26 cellular contexts compared by ENCODE assay signal in the genomic region with DNA sequence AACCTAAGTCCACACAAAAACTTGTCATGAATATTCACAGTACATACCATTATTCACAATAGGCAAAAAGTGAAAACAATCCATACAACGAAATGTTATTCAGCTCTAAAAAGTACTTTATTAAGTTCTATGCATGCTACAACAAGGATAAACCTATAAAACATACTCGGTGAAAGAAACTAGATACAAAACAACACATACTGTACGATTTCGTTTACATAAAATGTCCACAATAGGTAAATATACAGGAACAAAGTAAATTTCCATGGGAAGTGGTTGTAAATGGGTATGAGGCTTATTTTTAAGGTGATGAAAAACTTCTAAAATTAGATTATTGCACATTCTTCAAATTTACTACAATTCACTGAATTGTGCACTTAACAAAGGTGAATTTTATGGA. TPM values are rescaled to one million over a fixed set of nuclear protein-coding genes. Genes with fewer than 3 reads are reported as not detected.
"Had no signal": no experiment of that assay in that cellular context is flagged by ENCODE, and none has a peak within 500 bp of the region (broad histone marks: within the 10 kb centered on the region; RNA-seq: fewer than 3 reads in every experiment).

No MANE protein-coding gene starts in this region.

- H3K4me3 Mint-ChIP-seq: T-cell had no signal

- ATAC-seq: HepG2, Panc1, T-cell had no signal

- H3K27ac Mint-ChIP-seq: T-cell had no signal

- DNase-seq: IMR-90; MG63; NCI-H1092; NCI-H1105 treated with DMSO at 0.1 percent for 48 hours; NCI-H1436; NCI-H187; NCI-H2029; NCI-H2081 treated with DMSO at 0.1 percent for 48 hours; NCI-H2171; NCI-H226; NCI-H446; NCI-H510A; NCI-H524 treated with DMSO at 0.1 percent for 48 hours; NCI-H69; NCI-H774; NK-92 treated with Interleukin-12 subunit alpha and Interleukin-12 subunit beta, amount 100 ng/mL, for 24 hours; OCI-M1; SHP77; SK-N-SH; SW 1271; T-cell had no signal

- H3K27ac ChIP-seq: KMS-11, RWPE1 had no signal

- FAIRE-seq: HepG2 had no signal

- H3K36me3 ChIP-seq: MG63 had no signal

- H3K4me2 ChIP-seq: KMS-11, SK-N-SH had no signal

- H3K36me3 Mint-ChIP-seq: T-cell had no signal

- H3K4me1 Mint-ChIP-seq: T-cell had no signal

- H3K9me3 ChIP-seq: MG63, SK-N-SH had no signal

- H3K4me3 ChIP-seq: MG63 had no signal

- H3K9ac ChIP-seq: KMS-11, SK-N-SH had no signal

- H3K9me2 ChIP-seq: SK-N-SH had no signal

RNA-seq across cellular contexts. Expression of gene DSC3, which starts 8.0 kb away (rescaled TPM):
- total RNA-seq: LHCN-M2 had no signal
- polyA plus RNA-seq: SK-N-SH had no signal
